Comparison of ENCODE assay signal across 1 cellular context in the genomic region with DNA sequence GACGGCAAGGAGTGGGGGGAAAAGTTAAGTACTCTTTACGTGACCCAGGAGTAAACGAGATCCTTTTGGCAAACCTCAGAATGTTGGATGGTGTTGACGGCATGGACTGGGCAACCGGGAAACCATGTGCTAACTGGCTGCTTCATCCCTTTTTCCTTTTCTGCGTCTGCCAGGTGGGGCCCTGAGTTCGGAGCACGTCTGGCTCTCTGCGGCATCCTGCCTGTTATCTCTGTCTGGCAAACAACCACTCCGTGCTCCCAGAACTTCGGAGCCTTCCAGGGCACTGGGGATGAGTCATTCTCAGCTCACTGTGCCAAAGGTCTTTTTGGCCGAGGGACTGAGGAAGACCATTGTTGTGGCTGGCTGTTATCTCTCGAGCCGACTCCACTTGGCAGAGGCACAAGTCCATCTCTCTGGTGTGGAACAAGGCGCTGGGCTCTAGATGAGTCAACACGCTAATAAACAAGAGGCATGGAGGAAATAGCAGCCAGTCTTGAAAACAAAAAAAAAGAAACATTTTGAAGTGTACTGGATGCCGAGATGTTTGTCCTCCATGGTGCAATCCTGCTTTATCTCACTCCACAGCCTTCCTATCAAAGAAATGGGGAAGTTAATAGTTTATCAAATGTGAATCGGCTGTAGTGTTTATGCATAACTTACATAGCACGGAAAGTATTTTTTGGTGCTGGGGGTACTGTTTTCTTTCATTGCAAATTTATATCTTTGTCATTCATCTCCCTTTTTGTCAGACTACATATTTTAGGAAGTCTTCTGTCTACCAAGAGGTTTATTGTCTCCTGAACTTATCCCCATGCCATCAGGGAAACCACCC.
TF ChIP-seq lines count a peak whose summit lies in the region.

No MANE protein-coding gene starts in this region.

TF ChIP-seq in HepG2, 621 proteins besides CTCF, POLR2A, EP300 and RAD21 (continued from another document):
- TF ChIP-seq NFE2L1 (CRISPR knock-in tag; IDR thresholded peaks at IDR 0.05; ENCODE audit: borderline replicate concordance), result no peak
- TF ChIP-seq SMAD1 (CRISPR knock-in tag; IDR thresholded peaks at IDR 0.05; ENCODE audit: borderline replicate concordance, low read depth), result no peak; the same call in 1 of the 2 replicates
- no peak for TF ChIP-seq STAT5B (CRISPR knock-in tag; IDR thresholded peaks at IDR 0.05)
- TF ChIP-seq, protein P1, sequence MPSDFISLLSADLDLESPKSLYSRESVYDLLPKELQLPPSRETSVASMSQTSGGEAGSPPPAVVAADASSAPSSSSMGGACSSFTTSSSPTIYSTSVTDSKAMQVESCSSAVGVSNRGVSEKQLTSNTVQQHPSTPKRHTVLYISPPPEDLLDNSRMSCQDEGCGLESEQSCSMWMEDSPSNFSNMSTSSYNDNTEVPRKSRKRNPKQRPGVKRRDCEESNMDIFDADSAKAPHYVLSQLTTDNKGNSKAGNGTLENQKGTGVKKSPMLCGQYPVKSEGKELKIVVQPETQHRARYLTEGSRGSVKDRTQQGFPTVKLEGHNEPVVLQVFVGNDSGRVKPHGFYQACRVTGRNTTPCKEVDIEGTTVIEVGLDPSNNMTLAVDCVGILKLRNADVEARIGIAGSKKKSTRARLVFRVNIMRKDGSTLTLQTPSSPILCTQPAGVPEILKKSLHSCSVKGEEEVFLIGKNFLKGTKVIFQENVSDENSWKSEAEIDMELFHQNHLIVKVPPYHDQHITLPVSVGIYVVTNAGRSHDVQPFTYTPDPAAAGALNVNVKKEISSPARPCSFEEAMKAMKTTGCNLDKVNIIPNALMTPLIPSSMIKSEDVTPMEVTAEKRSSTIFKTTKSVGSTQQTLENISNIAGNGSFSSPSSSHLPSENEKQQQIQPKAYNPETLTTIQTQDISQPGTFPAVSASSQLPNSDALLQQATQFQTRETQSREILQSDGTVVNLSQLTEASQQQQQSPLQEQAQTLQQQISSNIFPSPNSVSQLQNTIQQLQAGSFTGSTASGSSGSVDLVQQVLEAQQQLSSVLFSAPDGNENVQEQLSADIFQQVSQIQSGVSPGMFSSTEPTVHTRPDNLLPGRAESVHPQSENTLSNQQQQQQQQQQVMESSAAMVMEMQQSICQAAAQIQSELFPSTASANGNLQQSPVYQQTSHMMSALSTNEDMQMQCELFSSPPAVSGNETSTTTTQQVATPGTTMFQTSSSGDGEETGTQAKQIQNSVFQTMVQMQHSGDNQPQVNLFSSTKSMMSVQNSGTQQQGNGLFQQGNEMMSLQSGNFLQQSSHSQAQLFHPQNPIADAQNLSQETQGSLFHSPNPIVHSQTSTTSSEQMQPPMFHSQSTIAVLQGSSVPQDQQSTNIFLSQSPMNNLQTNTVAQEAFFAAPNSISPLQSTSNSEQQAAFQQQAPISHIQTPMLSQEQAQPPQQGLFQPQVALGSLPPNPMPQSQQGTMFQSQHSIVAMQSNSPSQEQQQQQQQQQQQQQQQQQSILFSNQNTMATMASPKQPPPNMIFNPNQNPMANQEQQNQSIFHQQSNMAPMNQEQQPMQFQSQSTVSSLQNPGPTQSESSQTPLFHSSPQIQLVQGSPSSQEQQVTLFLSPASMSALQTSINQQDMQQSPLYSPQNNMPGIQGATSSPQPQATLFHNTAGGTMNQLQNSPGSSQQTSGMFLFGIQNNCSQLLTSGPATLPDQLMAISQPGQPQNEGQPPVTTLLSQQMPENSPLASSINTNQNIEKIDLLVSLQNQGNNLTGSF (CRISPR knock-in tag; IDR thresholded peaks at IDR 0.05), result no peak
- no peak; the same call in 1 of the 2 replicates for TF ChIP-seq RNF2 (conservative IDR thresholded peaks at IDR 0.05; ENCODE audit: low read depth)
- no peak for TF ChIP-seq ZNF383 (CRISPR knock-in tag; IDR thresholded peaks at IDR 0.05; ENCODE audit: borderline replicate concordance)
- peak; percentile 89 for TF ChIP-seq ZNF746 (CRISPR knock-in tag; IDR thresholded peaks at IDR 0.05)
- TF ChIP-seq KDM4B (CRISPR knock-in tag; IDR thresholded peaks at IDR 0.05), result peak; percentile 89; the same call in 1 of the 2 replicates
- TF ChIP-seq ZNF230 (CRISPR knock-in tag; IDR thresholded peaks at IDR 0.05), result no peak
- peak; percentile 82; the same call in 1 of the 2 replicates for TF ChIP-seq ZBTB20 (CRISPR knock-in tag; IDR thresholded peaks at IDR 0.05; ENCODE audit: borderline replicate concordance, low read depth)
- no peak for TF ChIP-seq GPN1 (CRISPR knock-in tag; IDR thresholded peaks at IDR 0.05; ENCODE audit: borderline replicate concordance)
- TF ChIP-seq CEBPB (IDR thresholded peaks at IDR 0.05; ENCODE audit: borderline replicate concordance, low read depth, low read length), result no peak
- TF ChIP-seq ZNF10 (CRISPR knock-in tag; IDR thresholded peaks at IDR 0.05; ENCODE audit: borderline replicate concordance, low read depth), result no peak
- TF ChIP-seq KDM5B (CRISPR knock-in tag; IDR thresholded peaks at IDR 0.05; ENCODE audit: borderline replicate concordance), result peak; percentile 58; the same call in 1 of the 2 replicates
- no peak for TF ChIP-seq ZNF468 (CRISPR knock-in tag; IDR thresholded peaks at IDR 0.05)
- no peak for TF ChIP-seq DR1 (CRISPR knock-in tag; IDR thresholded peaks at IDR 0.05)
